1 cellular context compared by ENCODE assay signal in genomic region chr4:3305610-3306371, GRCh38.
TF ChIP-seq lines count a peak whose summit lies in the region.

No MANE protein-coding gene starts in this region.

TF ChIP-seq in HepG2, 621 proteins besides CTCF, POLR2A, EP300 and RAD21:
- TF ChIP-seq ZNF33A (CRISPR knock-in tag; IDR thresholded peaks at IDR 0.05; ENCODE audit: borderline replicate concordance) (no peak), CSRNP1 (CRISPR knock-in tag; IDR thresholded peaks at IDR 0.05) (no peak), ZKSCAN5 (CRISPR knock-in tag; IDR thresholded peaks at IDR 0.05) (no peak), HES4 (CRISPR knock-in tag; IDR thresholded peaks at IDR 0.05; ENCODE audit: borderline replicate concordance) (no peak), ZNF589 (CRISPR knock-in tag; conservative IDR thresholded peaks at IDR 0.05) (no peak), RBFOX2 (IDR thresholded peaks at IDR 0.05; ENCODE audit: low read depth, low read length) (no peak), GTF3A (CRISPR knock-in tag; conservative IDR thresholded peaks at IDR 0.05) (no peak), HNRNPLL (IDR thresholded peaks at IDR 0.05; ENCODE audit: low read depth, low read length, poor library complexity, severe bottlenecking) (no peak), NFYC (CRISPR knock-in tag; IDR thresholded peaks at IDR 0.05) (no peak), KDM5A (IDR thresholded peaks at IDR 0.05; ENCODE audit: borderline replicate concordance, low read length) (no peak), ZNF20 (CRISPR knock-in tag; IDR thresholded peaks at IDR 0.05) (no peak), ZNF224 (CRISPR knock-in tag; IDR thresholded peaks at IDR 0.05) (no peak), ZNF572 (CRISPR knock-in tag; IDR thresholded peaks at IDR 0.05) (no peak)
- TF ChIP-seq, protein P1, sequence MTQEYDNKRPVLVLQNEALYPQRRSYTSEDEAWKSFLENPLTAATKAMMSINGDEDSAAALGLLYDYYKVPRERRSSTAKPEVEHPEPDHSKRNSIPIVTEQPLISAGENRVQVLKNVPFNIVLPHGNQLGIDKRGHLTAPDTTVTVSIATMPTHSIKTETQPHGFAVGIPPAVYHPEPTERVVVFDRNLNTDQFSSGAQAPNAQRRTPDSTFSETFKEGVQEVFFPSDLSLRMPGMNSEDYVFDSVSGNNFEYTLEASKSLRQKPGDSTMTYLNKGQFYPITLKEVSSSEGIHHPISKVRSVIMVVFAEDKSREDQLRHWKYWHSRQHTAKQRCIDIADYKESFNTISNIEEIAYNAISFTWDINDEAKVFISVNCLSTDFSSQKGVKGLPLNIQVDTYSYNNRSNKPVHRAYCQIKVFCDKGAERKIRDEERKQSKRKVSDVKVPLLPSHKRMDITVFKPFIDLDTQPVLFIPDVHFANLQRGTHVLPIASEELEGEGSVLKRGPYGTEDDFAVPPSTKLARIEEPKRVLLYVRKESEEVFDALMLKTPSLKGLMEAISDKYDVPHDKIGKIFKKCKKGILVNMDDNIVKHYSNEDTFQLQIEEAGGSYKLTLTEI (CRISPR knock-in tag; conservative IDR thresholded peaks at IDR 0.05), result no peak
- TF ChIP-seq, protein P2, sequence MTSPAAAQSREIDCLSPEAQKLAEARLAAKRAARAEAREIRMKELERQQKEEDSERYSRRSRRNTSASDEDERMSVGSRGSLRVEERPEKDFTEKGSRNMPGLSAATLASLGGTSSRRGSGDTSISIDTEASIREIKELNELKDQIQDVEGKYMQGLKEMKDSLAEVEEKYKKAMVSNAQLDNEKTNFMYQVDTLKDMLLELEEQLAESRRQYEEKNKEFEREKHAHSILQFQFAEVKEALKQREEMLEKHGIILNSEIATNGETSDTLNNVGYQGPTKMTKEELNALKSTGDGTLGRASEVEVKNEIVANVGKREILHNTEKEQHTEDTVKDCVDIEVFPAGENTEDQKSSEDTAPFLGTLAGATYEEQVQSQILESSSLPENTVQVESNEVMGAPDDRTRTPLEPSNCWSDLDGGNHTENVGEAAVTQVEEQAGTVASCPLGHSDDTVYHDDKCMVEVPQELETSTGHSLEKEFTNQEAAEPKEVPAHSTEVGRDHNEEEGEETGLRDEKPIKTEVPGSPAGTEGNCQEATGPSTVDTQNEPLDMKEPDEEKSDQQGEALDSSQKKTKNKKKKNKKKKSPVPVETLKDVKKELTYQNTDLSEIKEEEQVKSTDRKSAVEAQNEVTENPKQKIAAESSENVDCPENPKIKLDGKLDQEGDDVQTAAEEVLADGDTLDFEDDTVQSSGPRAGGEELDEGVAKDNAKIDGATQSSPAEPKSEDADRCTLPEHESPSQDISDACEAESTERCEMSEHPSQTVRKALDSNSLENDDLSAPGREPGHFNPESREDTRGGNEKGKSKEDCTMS (CRISPR knock-in tag; conservative IDR thresholded peaks at IDR 0.05), result no peak
- TF ChIP-seq, protein P3, sequence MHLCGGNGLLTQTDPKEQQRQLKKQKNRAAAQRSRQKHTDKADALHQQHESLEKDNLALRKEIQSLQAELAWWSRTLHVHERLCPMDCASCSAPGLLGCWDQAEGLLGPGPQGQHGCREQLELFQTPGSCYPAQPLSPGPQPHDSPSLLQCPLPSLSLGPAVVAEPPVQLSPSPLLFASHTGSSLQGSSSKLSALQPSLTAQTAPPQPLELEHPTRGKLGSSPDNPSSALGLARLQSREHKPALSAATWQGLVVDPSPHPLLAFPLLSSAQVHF (CRISPR knock-in tag; IDR thresholded peaks at IDR 0.05), result no peak
